35 cellular contexts compared by ENCODE assay signal in genomic region chr20:39645130-39645529, GRCh38.
DNase-seq lines count a peak whose midpoint lies in the region; ATAC-seq and TF ChIP-seq lines count a peak whose summit lies in the region.
"Had no signal": no experiment of that assay in that cellular context is flagged by ENCODE, and none has a peak within 500 bp of the region (broad histone marks: within the 10 kb centered on the region; RNA-seq: fewer than 3 reads in every experiment).

No MANE protein-coding gene starts in this region.

- H3K4me3 ChIP-seq in right cardiac atrium (ENCODE audit: low read length), result no peak overlapping the region
- H3K4me3 ChIP-seq: breast epithelium, PC-9, sigmoid colon had no signal

- no peaks in the 10 kb centered on the region for H3K27me3 ChIP-seq in right cardiac atrium (ENCODE audit: control insufficient read depth, insufficient read depth)
- H3K27me3 ChIP-seq: BE2C, breast epithelium, neutrophil, sigmoid colon had no signal

- peak overlapping the region; percentile 47 for H3K27ac Mint-ChIP-seq in nephron progenitor cell
- H3K27ac Mint-ChIP-seq: activated B cell treated with CpG ODN at 0.5 μM for 24 hours; activated CD4-positive, alpha-beta T cell treated with anti-CD3 and anti-CD28 coated beads, Interleukin-2, amount 10 ng/mL, durations not matched to agents 7 days and 5 days; activated CD8-positive, alpha-beta memory T cell treated with anti-CD3 and anti-CD28 coated beads, Interleukin-2, amount 10 ng/mL, durations not matched to agents 7 days and 5 days; activated naive CD8-positive, alpha-beta T cell treated with anti-CD3 and anti-CD28 coated beads for 36 hours; stimulated activated naive CD8-positive, alpha-beta T cell treated with anti-CD3 and anti-CD28 coated beads, Interleukin-15, amount 100 ng/mL, for 72 hours; T-helper 1 cell treated with Interleukin-12 subunit alpha and Interleukin-12 subunit beta and Interleukin-4 antibody, amounts not matched to agents 30 μg/mL and 1 μg/mL, for 36 hours had no signal

- no peaks in the 10 kb centered on the region for H3K9me3 ChIP-seq in right cardiac atrium (ENCODE audit: control insufficient read depth, low read length)
- H3K9me3 ChIP-seq: BE2C, breast epithelium, neutrophil, sigmoid colon had no signal

- H3K9me3 Mint-ChIP-seq in nephron progenitor cell, result no peaks in the 10 kb centered on the region
- H3K9me3 Mint-ChIP-seq: activated B cell treated with CpG ODN at 0.5 μM for 24 hours; activated CD4-positive, alpha-beta T cell treated with anti-CD3 and anti-CD28 coated beads, Interleukin-2, amount 10 ng/mL, durations not matched to agents 7 days and 5 days; activated naive CD8-positive, alpha-beta T cell treated with anti-CD3 and anti-CD28 coated beads for 36 hours; stimulated activated naive CD8-positive, alpha-beta T cell treated with anti-CD3 and anti-CD28 coated beads, Interleukin-15, amount 100 ng/mL, for 72 hours; T-helper 1 cell treated with Interleukin-12 subunit alpha and Interleukin-12 subunit beta and Interleukin-4 antibody, amounts not matched to agents 30 μg/mL and 1 μg/mL, for 36 hours had no signal

- H3K27me3 Mint-ChIP-seq in nephron progenitor cell (ENCODE audit: low read depth, poor library complexity), result no peaks in the 10 kb centered on the region
- H3K27me3 Mint-ChIP-seq: activated B cell treated with CpG ODN at 0.5 μM for 24 hours; activated CD4-positive, alpha-beta T cell treated with anti-CD3 and anti-CD28 coated beads, Interleukin-2, amount 10 ng/mL, durations not matched to agents 7 days and 5 days; activated CD8-positive, alpha-beta memory T cell treated with anti-CD3 and anti-CD28 coated beads, Interleukin-2, amount 10 ng/mL, durations not matched to agents 7 days and 5 days; stimulated activated naive CD8-positive, alpha-beta T cell treated with anti-CD3 and anti-CD28 coated beads, Interleukin-15, amount 100 ng/mL, for 72 hours had no signal

- no peaks in the 10 kb centered on the region for H3K36me3 Mint-ChIP-seq in nephron progenitor cell (ENCODE audit: low read depth)
- H3K36me3 Mint-ChIP-seq: activated CD8-positive, alpha-beta memory T cell treated with anti-CD3 and anti-CD28 coated beads, Interleukin-2, amount 10 ng/mL, durations not matched to agents 7 days and 5 days; activated naive CD8-positive, alpha-beta T cell treated with anti-CD3 and anti-CD28 coated beads for 36 hours had no signal

- no peak overlapping the region for H3K27ac ChIP-seq in right cardiac atrium (ENCODE audit: low read length)
- H3K27ac ChIP-seq: breast epithelium, neutrophil, PC-9, sigmoid colon had no signal

- WGBS in right cardiac atrium, result 27% methylated on average over 3 of the region's 3 CpGs

- peaks cover 63% of the 10 kb centered on the region for H3K4me1 Mint-ChIP-seq in nephron progenitor cell
- H3K4me1 Mint-ChIP-seq: activated B cell treated with CpG ODN at 0.5 μM for 24 hours; activated CD4-positive, alpha-beta T cell treated with anti-CD3 and anti-CD28 coated beads, Interleukin-2, amount 10 ng/mL, durations not matched to agents 7 days and 5 days; activated CD8-positive, alpha-beta memory T cell treated with anti-CD3 and anti-CD28 coated beads, Interleukin-2, amount 10 ng/mL, durations not matched to agents 7 days and 5 days; activated naive CD8-positive, alpha-beta T cell treated with anti-CD3 and anti-CD28 coated beads for 36 hours; stimulated activated naive CD8-positive, alpha-beta T cell treated with anti-CD3 and anti-CD28 coated beads, Interleukin-15, amount 100 ng/mL, for 72 hours had no signal

- DNase-seq in DMS153 (lab: John Stamatoyannopoulos, UW) (peak; percentile 77), NCI-H1417 (lab: John Stamatoyannopoulos, UW) (peak; percentile 69 to 96 (median 81)), NCI-H748 (lab: John Stamatoyannopoulos, UW; ENCODE audit: unreplicated experiment) (peak; percentile 85), nephron progenitor cell (no peak), right cardiac atrium (no peak), NCI-H2171 treated with DMSO at 0.1 percent for 48 hours (lab: John Stamatoyannopoulos, UW) (no peak)
- DNase-seq in activated CD4-positive, alpha-beta T cell treated with anti-CD3 and anti-CD28 coated beads, Interleukin-2, amount 50 U/mL, for 48 hours, result no peak
- DNase-seq: ACHN; activated B cell treated with CpG ODN at 0.5 μM for 24 hours; activated CD4-positive, alpha-beta T cell treated with anti-CD3 and anti-CD28 coated beads, Interleukin-2, amount 10 ng/mL, durations not matched to agents 7 days and 5 days; activated CD8-positive, alpha-beta memory T cell treated with anti-CD3 and anti-CD28 coated beads, Interleukin-2, amount 10 ng/mL, durations not matched to agents 7 days and 5 days; activated gamma-delta T cell; activated naive CD8-positive, alpha-beta T cell treated with anti-CD3 and anti-CD28 coated beads for 36 hours; activated T-cell treated with anti-CD3 and anti-CD28 coated beads, Interleukin-2, amount 50 U/mL, for 4 hours; anterior cingulate cortex; BE2C; effector memory CD4-positive, alpha-beta T cell; erythroblast; HCEC 1CT; Karpas-422; mesenchymal stem cell; NCI-H2081 treated with DMSO at 0.1 percent for 48 hours; NCI-H510A; sigmoid colon; stimulated activated CD4-positive, alpha-beta T cell treated with anti-CD3 and anti-CD28 coated beads, Interleukin-12 subunit alpha, Interleukin-12 subunit beta, amount 100 ng/mL, for 4 hours; stimulated activated CD4-positive, alpha-beta T cell treated with anti-CD3 and anti-CD28 coated beads, Interleukin-2, amount 100 ng/mL, for 48 hours; stimulated activated naive CD8-positive, alpha-beta T cell treated with anti-CD3 and anti-CD28 coated beads, Interleukin-15, amount 100 ng/mL, for 72 hours had no signal

- intact Hi-C loops in right cardiac atrium (cut with DNase I), result no loop called here

- no peaks in the 10 kb centered on the region for H3K4me1 ChIP-seq in right cardiac atrium (ENCODE audit: control insufficient read depth, insufficient read depth, low read length)
- H3K4me1 ChIP-seq: BE2C, breast epithelium, sigmoid colon had no signal

- peak overlapping the region; percentile 24 for H3K4me3 Mint-ChIP-seq in nephron progenitor cell
- H3K4me3 Mint-ChIP-seq: activated B cell treated with CpG ODN at 0.5 μM for 24 hours; activated CD4-positive, alpha-beta T cell treated with anti-CD3 and anti-CD28 coated beads, Interleukin-2, amount 10 ng/mL, durations not matched to agents 7 days and 5 days; activated CD8-positive, alpha-beta memory T cell treated with anti-CD3 and anti-CD28 coated beads, Interleukin-2, amount 10 ng/mL, durations not matched to agents 7 days and 5 days; activated naive CD8-positive, alpha-beta T cell treated with anti-CD3 and anti-CD28 coated beads for 36 hours; activated T-cell treated with anti-CD3 and anti-CD28 coated beads, Interleukin-2, amount 50 U/mL, for 4 hours; stimulated activated naive CD8-positive, alpha-beta T cell treated with anti-CD3 and anti-CD28 coated beads, Interleukin-15, amount 100 ng/mL, for 72 hours; T-helper 1 cell treated with Interleukin-12 subunit alpha and Interleukin-12 subunit beta and Interleukin-4 antibody, amounts not matched to agents 30 μg/mL and 1 μg/mL, for 36 hours had no signal

- no peak for ATAC-seq in right cardiac atrium
- ATAC-seq: activated CD8-positive, alpha-beta memory T cell treated with anti-CD3 and anti-CD28 coated beads, Interleukin-2, amount 10 ng/mL, durations not matched to agents 7 days and 5 days; activated T-cell treated with anti-CD3 and anti-CD28 coated beads, Interleukin-2, amount 50 U/mL, for 4 hours; HepG2; left lobe of liver; Right ventricle myocardium inferior; SK-N-SH treated with all-trans-retinoic acid at 6 μM for 48 hours; stimulated activated naive CD8-positive, alpha-beta T cell treated with anti-CD3 and anti-CD28 coated beads, Interleukin-15, amount 100 ng/mL, for 72 hours had no signal

- TF ChIP-seq CTCF in nephron progenitor cell (IDR thresholded peaks at IDR 0.05), result no peak

Comparison
In these comparisons a context has a peak if more than half of its experiments do, and no peak if none do; other contexts are left out.
1. DNase-seq: peak in DMS153 (single experiment), NCI-H1417 (3 of 3) and NCI-H748 (single experiment); none in nephron progenitor cell (single experiment), right cardiac atrium (0 of 3), activated CD4-positive, alpha-beta T cell treated with anti-CD3 and anti-CD28 coated beads, Interleukin-2, amount 50 U/mL, for 48 hours (0 of 2) and NCI-H2171 treated with DMSO at 0.1 percent for 48 hours (single experiment).